In the genomic region with DNA sequence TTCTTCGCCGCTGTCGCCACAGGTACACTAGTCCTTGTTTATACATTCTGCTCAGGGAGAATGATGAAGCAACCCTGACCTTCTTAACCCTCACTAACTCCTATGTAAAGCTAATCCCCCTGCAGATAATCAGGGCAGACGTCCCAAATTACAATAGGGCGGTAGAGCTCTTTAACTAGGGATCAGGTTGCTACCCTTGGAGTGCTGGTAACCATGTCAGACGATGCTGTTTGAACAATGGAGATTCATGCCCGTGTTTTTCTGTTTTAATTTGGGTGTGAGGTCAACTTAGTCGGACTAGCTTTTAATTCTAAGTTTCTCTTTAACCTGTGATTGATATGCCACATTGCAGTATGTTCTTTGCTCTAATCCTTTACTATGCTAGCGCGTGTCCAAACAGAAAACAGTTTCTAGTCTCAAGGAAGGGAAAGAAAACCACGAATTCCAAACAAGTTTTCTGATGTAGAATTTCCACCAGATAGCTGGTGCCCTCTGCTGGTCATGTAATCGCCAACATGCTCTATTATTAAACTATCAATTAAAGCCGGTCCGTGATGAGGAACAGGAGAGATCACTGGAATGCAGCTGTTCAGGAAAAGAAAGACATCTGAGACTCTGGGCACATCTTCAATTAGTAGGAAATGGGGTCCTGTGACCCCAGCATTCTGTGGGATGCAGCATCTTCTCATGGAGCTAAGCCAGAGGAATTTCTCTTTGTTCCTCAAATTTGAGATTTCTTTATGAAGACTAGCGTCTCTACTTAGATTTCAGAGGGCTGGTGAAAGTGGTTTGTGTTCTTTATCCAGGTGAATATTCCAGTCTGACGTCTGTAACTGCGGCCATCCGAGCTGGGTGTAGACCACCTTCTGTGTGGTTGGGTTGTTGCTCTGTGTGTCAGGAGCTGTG, we compare ENCODE assay signal across 1 cellular context.
A peak's percentile ranks its signal among the peaks of the same experiment; 100 is the strongest.
TF ChIP-seq lines count a peak whose summit lies in the region.

No MANE protein-coding gene starts in this region.

TF ChIP-seq in HepG2, 621 proteins besides CTCF, POLR2A, EP300 and RAD21 (continues in another document):
- TF ChIP-seq FOXA1 (IDR thresholded peaks at IDR 0.05) (no peak), FOXA1 (CRISPR knock-in tag; IDR thresholded peaks at IDR 0.05) (peak; percentile 41), KDM2A (CRISPR knock-in tag; IDR thresholded peaks at IDR 0.05; ENCODE audit: borderline replicate concordance, low read depth) (no peak), BRF2 (CRISPR knock-in tag; IDR thresholded peaks at IDR 0.05) (no peak), KAT2B (IDR thresholded peaks at IDR 0.05; ENCODE audit: borderline replicate concordance, low read depth, low read length) (no peak), TBP (CRISPR knock-in tag; IDR thresholded peaks at IDR 0.05) (no peak), ZNF121 (CRISPR knock-in tag; IDR thresholded peaks at IDR 0.05) (no peak), CREB1 (IDR thresholded peaks at IDR 0.05) (no peak), CREB1 (CRISPR knock-in tag; IDR thresholded peaks at IDR 0.05) (peak; percentile 57; the same call in 1 of the 2 replicates), ETV5 (CRISPR knock-in tag; IDR thresholded peaks at IDR 0.05; ENCODE audit: borderline replicate concordance) (no peak), ZNF251 (CRISPR knock-in tag; IDR thresholded peaks at IDR 0.05) (no peak), TEAD2 (CRISPR knock-in tag; IDR thresholded peaks at IDR 0.05) (no peak), NR2F6 (IDR thresholded peaks at IDR 0.05) (peak; percentile 91), NR2F6 (CRISPR knock-in tag; IDR thresholded peaks at IDR 0.05) (peak; percentile 90), ZNF746 (CRISPR knock-in tag; IDR thresholded peaks at IDR 0.05) (no peak), RORA (CRISPR knock-in tag; IDR thresholded peaks at IDR 0.05) (no peak), NPAS2 (CRISPR knock-in tag; IDR thresholded peaks at IDR 0.05; ENCODE audit: borderline replicate concordance) (no peak), ZNF30 (CRISPR knock-in tag; IDR thresholded peaks at IDR 0.05) (no peak), NR2F1 (CRISPR knock-in tag; IDR thresholded peaks at IDR 0.05) (peak; percentile 65 to 72), ARNT (IDR thresholded peaks at IDR 0.05) (no peak), ZNF567 (CRISPR knock-in tag; IDR thresholded peaks at IDR 0.05; ENCODE audit: borderline replicate concordance) (no peak), RARA (CRISPR knock-in tag; IDR thresholded peaks at IDR 0.05) (0 out of 2 replicates have a peak, but pooled peaks have one; percentile 33), ZNF274 (CRISPR knock-in tag; IDR thresholded peaks at IDR 0.05) (no peak), ZNF766 (CRISPR knock-in tag; IDR thresholded peaks at IDR 0.05; ENCODE audit: borderline replicate concordance) (0 out of 2 replicates have a peak, but pooled peaks have one; percentile 24), ATM (IDR thresholded peaks at IDR 0.05; ENCODE audit: borderline replicate concordance) (no peak), ZNF552 (CRISPR knock-in tag; IDR thresholded peaks at IDR 0.05; ENCODE audit: borderline replicate concordance) (no peak), RXRA (CRISPR knock-in tag; IDR thresholded peaks at IDR 0.05) (no peak), ZNF768 (CRISPR knock-in tag; IDR thresholded peaks at IDR 0.05) (no peak), PITX1 (CRISPR knock-in tag; IDR thresholded peaks at IDR 0.05) (peak; percentile 97), LBX2 (CRISPR knock-in tag; IDR thresholded peaks at IDR 0.05; ENCODE audit: borderline replicate concordance) (no peak), KAT8 (CRISPR knock-in tag; IDR thresholded peaks at IDR 0.05) (no peak), PPARG (CRISPR knock-in tag; conservative IDR thresholded peaks at IDR 0.05) (0 out of 2 replicates have a peak, but pooled peaks have one; percentile 4), CAMTA2 (CRISPR knock-in tag; IDR thresholded peaks at IDR 0.05; ENCODE audit: borderline replicate concordance) (no peak), ARID2 (CRISPR knock-in tag; IDR thresholded peaks at IDR 0.05; ENCODE audit: borderline replicate concordance) (no peak), ELF3 (CRISPR knock-in tag; IDR thresholded peaks at IDR 0.05) (no peak; the same call in 1 of the 2 replicates), ZNF891 (CRISPR knock-in tag; IDR thresholded peaks at IDR 0.05) (no peak), ZNF652 (CRISPR knock-in tag; IDR thresholded peaks at IDR 0.05; ENCODE audit: borderline replicate concordance, low read depth) (0 out of 2 replicates have a peak, but pooled peaks have one; percentile 11), NR3C1 (CRISPR knock-in tag; IDR thresholded peaks at IDR 0.05) (no peak), FOXJ3 (CRISPR knock-in tag; IDR thresholded peaks at IDR 0.05; ENCODE audit: borderline replicate concordance) (0 out of 2 replicates have a peak, but pooled peaks have one; percentile 22), RAD51 (IDR thresholded peaks at IDR 0.05; ENCODE audit: borderline replicate concordance) (no peak), ZNF614 (CRISPR knock-in tag; IDR thresholded peaks at IDR 0.05; ENCODE audit: borderline replicate concordance) (no peak), BORCS8-MEF2B (CRISPR knock-in tag; IDR thresholded peaks at IDR 0.05) (no peak), KLF15 (CRISPR knock-in tag; IDR thresholded peaks at IDR 0.05; ENCODE audit: borderline replicate concordance) (no peak), ZNF543 (CRISPR knock-in tag; IDR thresholded peaks at IDR 0.05) (no peak), TEAD3 (CRISPR knock-in tag; optimal IDR thresholded peaks at IDR 0.05; ENCODE audit: borderline replicate concordance) (peak; percentile 23), NFATC3 (CRISPR knock-in tag; IDR thresholded peaks at IDR 0.05) (no peak), HIVEP1 (CRISPR knock-in tag; IDR thresholded peaks at IDR 0.05) (no peak), SOX6 (IDR thresholded peaks at IDR 0.05) (no peak), SOX6 (CRISPR knock-in tag; IDR thresholded peaks at IDR 0.05) (peak; percentile 68), FOXO1 (CRISPR knock-in tag; IDR thresholded peaks at IDR 0.05) (peak; percentile 28; the same call in 1 of the 2 replicates), HNRNPLL (IDR thresholded peaks at IDR 0.05; ENCODE audit: low read depth, low read length, poor library complexity, severe bottlenecking) (no peak)
- TF ChIP-seq, protein P1, sequence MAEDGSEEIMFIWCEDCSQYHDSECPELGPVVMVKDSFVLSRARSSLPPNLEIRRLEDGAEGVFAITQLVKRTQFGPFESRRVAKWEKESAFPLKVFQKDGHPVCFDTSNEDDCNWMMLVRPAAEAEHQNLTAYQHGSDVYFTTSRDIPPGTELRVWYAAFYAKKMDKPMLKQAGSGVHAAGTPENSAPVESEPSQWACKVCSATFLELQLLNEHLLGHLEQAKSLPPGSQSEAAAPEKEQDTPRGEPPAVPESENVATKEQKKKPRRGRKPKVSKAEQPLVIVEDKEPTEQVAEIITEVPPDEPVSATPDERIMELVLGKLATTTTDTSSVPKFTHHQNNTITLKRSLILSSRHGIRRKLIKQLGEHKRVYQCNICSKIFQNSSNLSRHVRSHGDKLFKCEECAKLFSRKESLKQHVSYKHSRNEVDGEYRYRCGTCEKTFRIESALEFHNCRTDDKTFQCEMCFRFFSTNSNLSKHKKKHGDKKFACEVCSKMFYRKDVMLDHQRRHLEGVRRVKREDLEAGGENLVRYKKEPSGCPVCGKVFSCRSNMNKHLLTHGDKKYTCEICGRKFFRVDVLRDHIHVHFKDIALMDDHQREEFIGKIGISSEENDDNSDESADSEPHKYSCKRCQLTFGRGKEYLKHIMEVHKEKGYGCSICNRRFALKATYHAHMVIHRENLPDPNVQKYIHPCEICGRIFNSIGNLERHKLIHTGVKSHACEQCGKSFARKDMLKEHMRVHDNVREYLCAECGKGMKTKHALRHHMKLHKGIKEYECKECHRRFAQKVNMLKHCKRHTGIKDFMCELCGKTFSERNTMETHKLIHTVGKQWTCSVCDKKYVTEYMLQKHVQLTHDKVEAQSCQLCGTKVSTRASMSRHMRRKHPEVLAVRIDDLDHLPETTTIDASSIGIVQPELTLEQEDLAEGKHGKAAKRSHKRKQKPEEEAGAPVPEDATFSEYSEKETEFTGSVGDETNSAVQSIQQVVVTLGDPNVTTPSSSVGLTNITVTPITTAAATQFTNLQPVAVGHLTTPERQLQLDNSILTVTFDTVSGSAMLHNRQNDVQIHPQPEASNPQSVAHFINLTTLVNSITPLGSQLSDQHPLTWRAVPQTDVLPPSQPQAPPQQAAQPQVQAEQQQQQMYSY (CRISPR knock-in tag; IDR thresholded peaks at IDR 0.05), result no peak
- TF ChIP-seq, protein P2, sequence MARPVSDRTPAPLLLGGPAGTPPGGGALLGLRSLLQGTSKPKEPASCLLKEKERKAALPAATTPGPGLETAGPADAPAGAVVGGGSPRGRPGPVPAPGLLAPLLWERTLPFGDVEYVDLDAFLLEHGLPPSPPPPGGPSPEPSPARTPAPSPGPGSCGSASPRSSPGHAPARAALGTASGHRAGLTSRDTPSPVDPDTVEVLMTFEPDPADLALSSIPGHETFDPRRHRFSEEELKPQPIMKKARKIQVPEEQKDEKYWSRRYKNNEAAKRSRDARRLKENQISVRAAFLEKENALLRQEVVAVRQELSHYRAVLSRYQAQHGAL (CRISPR knock-in tag; IDR thresholded peaks at IDR 0.05; ENCODE audit: not compliant biosample characterization), result no peak
- TF ChIP-seq, protein P3, sequence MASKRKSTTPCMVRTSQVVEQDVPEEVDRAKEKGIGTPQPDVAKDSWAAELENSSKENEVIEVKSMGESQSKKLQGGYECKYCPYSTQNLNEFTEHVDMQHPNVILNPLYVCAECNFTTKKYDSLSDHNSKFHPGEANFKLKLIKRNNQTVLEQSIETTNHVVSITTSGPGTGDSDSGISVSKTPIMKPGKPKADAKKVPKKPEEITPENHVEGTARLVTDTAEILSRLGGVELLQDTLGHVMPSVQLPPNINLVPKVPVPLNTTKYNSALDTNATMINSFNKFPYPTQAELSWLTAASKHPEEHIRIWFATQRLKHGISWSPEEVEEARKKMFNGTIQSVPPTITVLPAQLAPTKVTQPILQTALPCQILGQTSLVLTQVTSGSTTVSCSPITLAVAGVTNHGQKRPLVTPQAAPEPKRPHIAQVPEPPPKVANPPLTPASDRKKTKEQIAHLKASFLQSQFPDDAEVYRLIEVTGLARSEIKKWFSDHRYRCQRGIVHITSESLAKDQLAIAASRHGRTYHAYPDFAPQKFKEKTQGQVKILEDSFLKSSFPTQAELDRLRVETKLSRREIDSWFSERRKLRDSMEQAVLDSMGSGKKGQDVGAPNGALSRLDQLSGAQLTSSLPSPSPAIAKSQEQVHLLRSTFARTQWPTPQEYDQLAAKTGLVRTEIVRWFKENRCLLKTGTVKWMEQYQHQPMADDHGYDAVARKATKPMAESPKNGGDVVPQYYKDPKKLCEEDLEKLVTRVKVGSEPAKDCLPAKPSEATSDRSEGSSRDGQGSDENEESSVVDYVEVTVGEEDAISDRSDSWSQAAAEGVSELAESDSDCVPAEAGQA (IDR thresholded peaks at IDR 0.05; ENCODE audit: low read depth), result no peak
- TF ChIP-seq, protein P3 (CRISPR knock-in tag; IDR thresholded peaks at IDR 0.05; ENCODE audit: borderline replicate concordance), result no peak
- TF ChIP-seq, protein P4, sequence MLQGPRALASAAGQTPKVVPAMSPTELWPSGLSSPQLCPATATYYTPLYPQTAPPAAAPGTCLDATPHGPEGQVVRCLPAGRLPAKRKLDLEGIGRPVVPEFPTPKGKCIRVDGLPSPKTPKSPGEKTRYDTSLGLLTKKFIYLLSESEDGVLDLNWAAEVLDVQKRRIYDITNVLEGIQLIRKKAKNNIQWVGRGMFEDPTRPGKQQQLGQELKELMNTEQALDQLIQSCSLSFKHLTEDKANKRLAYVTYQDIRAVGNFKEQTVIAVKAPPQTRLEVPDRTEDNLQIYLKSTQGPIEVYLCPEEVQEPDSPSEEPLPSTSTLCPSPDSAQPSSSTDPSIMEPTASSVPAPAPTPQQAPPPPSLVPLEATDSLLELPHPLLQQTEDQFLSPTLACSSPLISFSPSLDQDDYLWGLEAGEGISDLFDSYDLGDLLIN (CRISPR knock-in tag; IDR thresholded peaks at IDR 0.05; ENCODE audit: borderline replicate concordance), result no peak
- TF ChIP-seq, protein P5, sequence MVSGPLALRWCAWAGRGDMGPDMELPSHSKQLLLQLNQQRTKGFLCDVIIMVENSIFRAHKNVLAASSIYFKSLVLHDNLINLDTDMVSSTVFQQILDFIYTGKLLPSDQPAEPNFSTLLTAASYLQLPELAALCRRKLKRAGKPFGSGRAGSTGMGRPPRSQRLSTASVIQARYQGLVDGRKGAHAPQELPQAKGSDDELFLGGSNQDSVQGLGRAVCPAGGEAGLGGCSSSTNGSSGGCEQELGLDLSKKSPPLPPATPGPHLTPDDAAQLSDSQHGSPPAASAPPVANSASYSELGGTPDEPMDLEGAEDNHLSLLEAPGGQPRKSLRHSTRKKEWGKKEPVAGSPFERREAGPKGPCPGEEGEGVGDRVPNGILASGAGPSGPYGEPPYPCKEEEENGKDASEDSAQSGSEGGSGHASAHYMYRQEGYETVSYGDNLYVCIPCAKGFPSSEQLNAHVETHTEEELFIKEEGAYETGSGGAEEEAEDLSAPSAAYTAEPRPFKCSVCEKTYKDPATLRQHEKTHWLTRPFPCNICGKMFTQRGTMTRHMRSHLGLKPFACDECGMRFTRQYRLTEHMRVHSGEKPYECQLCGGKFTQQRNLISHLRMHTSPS (CRISPR knock-in tag; IDR thresholded peaks at IDR 0.05; ENCODE audit: low read depth), result no peak
